1 cellular context compared by ENCODE assay signal in the genomic region with DNA sequence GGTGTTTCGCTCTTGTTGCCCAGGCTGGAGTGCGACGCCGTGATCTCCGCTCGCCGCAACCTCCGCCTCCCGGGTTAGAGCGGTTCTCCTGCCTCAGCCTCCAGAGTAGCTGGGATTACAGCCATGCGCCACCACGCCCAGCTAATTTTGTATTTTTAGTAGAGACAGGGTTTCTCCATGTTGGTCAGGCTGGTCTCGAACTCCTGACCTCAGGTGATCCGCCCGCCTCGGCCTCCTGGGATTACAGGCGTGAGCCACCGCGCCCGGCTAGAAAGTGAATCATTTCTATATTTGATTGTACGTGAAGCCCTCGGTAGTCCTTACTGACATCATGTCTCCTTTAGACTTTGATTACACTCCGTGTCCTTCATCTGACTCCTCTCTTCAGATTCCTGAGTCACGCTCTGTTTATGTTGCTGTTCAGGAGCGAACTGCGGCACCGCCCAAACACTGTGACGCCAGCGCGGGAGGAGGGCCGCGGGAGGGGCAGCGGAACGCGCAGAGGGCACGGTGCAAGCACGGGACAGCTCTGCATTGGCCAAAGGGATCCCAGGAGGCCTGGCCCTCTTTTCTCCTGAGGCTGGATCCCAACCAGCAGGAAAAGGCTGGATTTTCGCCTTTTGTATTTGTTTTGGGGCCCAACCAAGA.
TF ChIP-seq lines count a peak whose summit lies in the region.

No MANE protein-coding gene starts in this region.

TF ChIP-seq in K562, 482 proteins besides CTCF, POLR2A, EP300 and RAD21 (continued from another document and continues in another):
- TF ChIP-seq E4F1 (CRISPR knock-in tag; IDR thresholded peaks at IDR 0.05; ENCODE audit: borderline replicate concordance) (no peak), PKNOX1 (IDR thresholded peaks at IDR 0.05) (peak; percentile 64), MCM3 (IDR thresholded peaks at IDR 0.05) (no peak), ZFP1 (CRISPR knock-in tag; IDR thresholded peaks at IDR 0.05) (no peak), TOE1 (IDR thresholded peaks at IDR 0.05; ENCODE audit: borderline replicate concordance) (no peak), TOE1 (CRISPR knock-in tag; IDR thresholded peaks at IDR 0.05; ENCODE audit: borderline replicate concordance, low read depth) (no peak), ZNF41 (CRISPR knock-in tag; conservative IDR thresholded peaks at IDR 0.05) (no peak), BRCA1 (IDR thresholded peaks at IDR 0.05) (no peak), BRCA1 (CRISPR knock-in tag; IDR thresholded peaks at IDR 0.05) (no peak), ESRRA (IDR thresholded peaks at IDR 0.05; ENCODE audit: borderline replicate concordance, low read depth) (peak; percentile 93), VEZF1 (CRISPR knock-in tag; IDR thresholded peaks at IDR 0.05) (peak; percentile 94), C11orf30 (IDR thresholded peaks at IDR 0.05; ENCODE audit: low read depth) (peak; percentile 86), XRCC4 (IDR thresholded peaks at IDR 0.05; ENCODE audit: extremely low read depth, insufficient read depth, insufficient read length) (no peak), BRD4 (IDR thresholded peaks at IDR 0.05) (no peak), TAL1 (IDR thresholded peaks at IDR 0.05) (no peak), ZNF586 (CRISPR knock-in tag; conservative IDR thresholded peaks at IDR 0.05) (no peak), ZNF174 (CRISPR knock-in tag; IDR thresholded peaks at IDR 0.05) (no peak), KDM5B (IDR thresholded peaks at IDR 0.05; ENCODE audit: insufficient replicate concordance, low read depth, low read length) (no peak), BACH1 (tag; IDR thresholded peaks at IDR 0.05) (peak; percentile 54; the same call in 1 of the 2 replicates), POLR2G (IDR thresholded peaks at IDR 0.05; ENCODE audit: low read depth, low read length) (peak; percentile 70), ZBTB2 (IDR thresholded peaks at IDR 0.05) (no peak), MEF2D (tag; conservative IDR thresholded peaks at IDR 0.05; ENCODE audit: low read depth) (no peak), CHD4 (IDR thresholded peaks at IDR 0.05; ENCODE audit: insufficient read depth, insufficient replicate concordance, low read depth, low read length, poor library complexity, severe bottlenecking) (no peak), FOXO4 (CRISPR knock-in tag; IDR thresholded peaks at IDR 0.05) (no peak), RBM15 (IDR thresholded peaks at IDR 0.05; ENCODE audit: insufficient read depth, low read length) (no peak), ZNF695 (CRISPR knock-in tag; IDR thresholded peaks at IDR 0.05) (no peak), HOXB6 (CRISPR knock-in tag; IDR thresholded peaks at IDR 0.05; ENCODE audit: borderline replicate concordance) (no peak), NFIX (CRISPR knock-in tag; IDR thresholded peaks at IDR 0.05; ENCODE audit: low read depth) (no peak), HNRNPH1 (optimal IDR thresholded peaks at IDR 0.05; ENCODE audit: low read depth, low read length) (no peak), ELF1 (tag; IDR thresholded peaks at IDR 0.05) (no peak), PTRF (tag; IDR thresholded peaks at IDR 0.05) (no peak), SMAD2 (IDR thresholded peaks at IDR 0.05; ENCODE audit: low read depth, low read length) (no peak), PTBP1 (IDR thresholded peaks at IDR 0.05; ENCODE audit: low read depth, low read length) (no peak), MED1 (CRISPR knock-in tag; IDR thresholded peaks at IDR 0.05; ENCODE audit: borderline replicate concordance) (no peak), E2F6 (IDR thresholded peaks at IDR 0.05; ENCODE audit: borderline replicate concordance in 1 of 2, extremely low read depth in 1 of 2, insufficient read depth in 1 of 2, insufficient read length in 1 of 2, low read depth in 1 of 2, low read length in 1 of 2, poor library complexity in 1 of 2, severe bottlenecking in 1 of 2) (peak in 1 of 2 experiments; percentile 59), BHLHE40 (IDR thresholded peaks at IDR 0.05; ENCODE audit: low read length) (peak; percentile 96), TAF7 (tag; IDR thresholded peaks at IDR 0.05) (no peak), TFAM (CRISPR knock-in tag; conservative IDR thresholded peaks at IDR 0.05) (no peak), ADNP (tag; IDR thresholded peaks at IDR 0.05) (peak; percentile 91), RB1 (IDR thresholded peaks at IDR 0.05; ENCODE audit: low read depth) (no peak), MTF1 (CRISPR knock-in tag; IDR thresholded peaks at IDR 0.05; ENCODE audit: borderline replicate concordance) (no peak), ZNF583 (CRISPR knock-in tag; IDR thresholded peaks at IDR 0.05) (no peak), GATAD2A (IDR thresholded peaks at IDR 0.05) (no peak), ZNF263 (CRISPR knock-in tag; IDR thresholded peaks at IDR 0.05; ENCODE audit: borderline replicate concordance) (no peak), SAP30 (IDR thresholded peaks at IDR 0.05; ENCODE audit: borderline replicate concordance, insufficient read depth, low read depth, low read length, poor library complexity, severe bottlenecking) (no peak), KAT7 (CRISPR knock-in tag; IDR thresholded peaks at IDR 0.05; ENCODE audit: borderline replicate concordance) (no peak), ZNF766 (CRISPR knock-in tag; conservative IDR thresholded peaks at IDR 0.05) (no peak), GABPB1 (CRISPR knock-in tag; IDR thresholded peaks at IDR 0.05) (peak; percentile 18; the same call in 1 of the 2 replicates), POLR2AphosphoS5 (IDR thresholded peaks at IDR 0.05; ENCODE audit: control insufficient read depth, insufficient read depth, low read depth, low read length) (peak; percentile 13; the same call in 1 of the 2 replicates), GABPA (tag; conservative IDR thresholded peaks at IDR 0.05; ENCODE audit: low read depth) (0 out of 2 replicates have a peak, but pooled peaks have one; percentile 14), TRIM28 (IDR thresholded peaks at IDR 0.05) (no peak), ZNF274 (IDR thresholded peaks at IDR 0.05; ENCODE audit: borderline replicate concordance, low read depth, low read length) (no peak), KDM2B (CRISPR knock-in tag; IDR thresholded peaks at IDR 0.05) (no peak), SOX6 (IDR thresholded peaks at IDR 0.05) (peak; percentile 56)
- TF ChIP-seq, protein P1, sequence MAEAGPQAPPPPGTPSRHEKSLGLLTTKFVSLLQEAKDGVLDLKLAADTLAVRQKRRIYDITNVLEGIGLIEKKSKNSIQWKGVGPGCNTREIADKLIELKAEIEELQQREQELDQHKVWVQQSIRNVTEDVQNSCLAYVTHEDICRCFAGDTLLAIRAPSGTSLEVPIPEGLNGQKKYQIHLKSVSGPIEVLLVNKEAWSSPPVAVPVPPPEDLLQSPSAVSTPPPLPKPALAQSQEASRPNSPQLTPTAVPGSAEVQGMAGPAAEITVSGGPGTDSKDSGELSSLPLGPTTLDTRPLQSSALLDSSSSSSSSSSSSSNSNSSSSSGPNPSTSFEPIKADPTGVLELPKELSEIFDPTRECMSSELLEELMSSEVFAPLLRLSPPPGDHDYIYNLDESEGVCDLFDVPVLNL (CRISPR knock-in tag; IDR thresholded peaks at IDR 0.05; ENCODE audit: low read depth): no peak
- TF ChIP-seq, protein P2, sequence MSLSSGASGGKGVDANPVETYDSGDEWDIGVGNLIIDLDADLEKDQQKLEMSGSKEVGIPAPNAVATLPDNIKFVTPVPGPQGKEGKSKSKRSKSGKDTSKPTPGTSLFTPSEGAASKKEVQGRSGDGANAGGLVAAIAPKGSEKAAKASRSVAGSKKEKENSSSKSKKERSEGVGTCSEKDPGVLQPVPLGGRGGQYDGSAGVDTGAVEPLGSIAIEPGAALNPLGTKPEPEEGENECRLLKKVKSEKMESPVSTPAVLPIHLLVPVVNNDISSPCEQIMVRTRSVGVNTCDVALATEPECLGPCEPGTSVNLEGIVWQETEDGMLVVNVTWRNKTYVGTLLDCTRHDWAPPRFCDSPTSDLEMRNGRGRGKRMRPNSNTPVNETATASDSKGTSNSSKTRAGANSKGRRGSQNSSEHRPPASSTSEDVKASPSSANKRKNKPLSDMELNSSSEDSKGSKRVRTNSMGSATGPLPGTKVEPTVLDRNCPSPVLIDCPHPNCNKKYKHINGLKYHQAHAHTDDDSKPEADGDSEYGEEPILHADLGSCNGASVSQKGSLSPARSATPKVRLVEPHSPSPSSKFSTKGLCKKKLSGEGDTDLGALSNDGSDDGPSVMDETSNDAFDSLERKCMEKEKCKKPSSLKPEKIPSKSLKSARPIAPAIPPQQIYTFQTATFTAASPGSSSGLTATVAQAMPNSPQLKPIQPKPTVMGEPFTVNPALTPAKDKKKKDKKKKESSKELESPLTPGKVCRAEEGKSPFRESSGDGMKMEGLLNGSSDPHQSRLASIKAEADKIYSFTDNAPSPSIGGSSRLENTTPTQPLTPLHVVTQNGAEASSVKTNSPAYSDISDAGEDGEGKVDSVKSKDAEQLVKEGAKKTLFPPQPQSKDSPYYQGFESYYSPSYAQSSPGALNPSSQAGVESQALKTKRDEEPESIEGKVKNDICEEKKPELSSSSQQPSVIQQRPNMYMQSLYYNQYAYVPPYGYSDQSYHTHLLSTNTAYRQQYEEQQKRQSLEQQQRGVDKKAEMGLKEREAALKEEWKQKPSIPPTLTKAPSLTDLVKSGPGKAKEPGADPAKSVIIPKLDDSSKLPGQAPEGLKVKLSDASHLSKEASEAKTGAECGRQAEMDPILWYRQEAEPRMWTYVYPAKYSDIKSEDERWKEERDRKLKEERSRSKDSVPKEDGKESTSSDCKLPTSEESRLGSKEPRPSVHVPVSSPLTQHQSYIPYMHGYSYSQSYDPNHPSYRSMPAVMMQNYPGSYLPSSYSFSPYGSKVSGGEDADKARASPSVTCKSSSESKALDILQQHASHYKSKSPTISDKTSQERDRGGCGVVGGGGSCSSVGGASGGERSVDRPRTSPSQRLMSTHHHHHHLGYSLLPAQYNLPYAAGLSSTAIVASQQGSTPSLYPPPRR (CRISPR knock-in tag; IDR thresholded peaks at IDR 0.05; ENCODE audit: borderline replicate concordance): no peak
